In genomic region chr4:135564090-135564489, GRCh38 we compare ENCODE assay signal across 4 cellular contexts.
A peak's percentile ranks its signal among the peaks of the same experiment; 100 is the strongest.
TF ChIP-seq lines count a peak whose summit lies in the region.

No MANE protein-coding gene starts in this region.

TF ChIP-seq in A549, 52 proteins besides CTCF, POLR2A, EP300 and RAD21:
- 0 out of 2 replicates have a peak, but pooled peaks have one; percentile 36 for TF ChIP-seq NFE2L2 (conservative IDR thresholded peaks at IDR 0.05; ENCODE audit: low read length)
- no peak for TF ChIP-seq ELK1 (IDR thresholded peaks at IDR 0.05; ENCODE audit: low read depth, low read length)
- no peak for TF ChIP-seq RNF2 (IDR thresholded peaks at IDR 0.05; ENCODE audit: borderline replicate concordance, low read depth)
- peak; percentile 22 for TF ChIP-seq MAFK (IDR thresholded peaks at IDR 0.05; ENCODE audit: partially characterized antibody)
- TF ChIP-seq HES2 (IDR thresholded peaks at IDR 0.05): no peak
- TF ChIP-seq CEBPB (IDR thresholded peaks at IDR 0.05): no peak
- TF ChIP-seq HOXA7 (CRISPR knock-in tag; IDR thresholded peaks at IDR 0.05): no peak

TF ChIP-seq in GM23338, 12 proteins besides CTCF, POLR2A, EP300 and RAD21 (continues in another document):
- TF ChIP-seq POLR2AphosphoS5 (IDR thresholded peaks at IDR 0.05; ENCODE audit: low read depth) (no peak), EZH2phosphoT487 (IDR thresholded peaks at IDR 0.05; ENCODE audit: unreplicated experiment) (no peak), ZNF462 (CRISPR knock-in tag; IDR thresholded peaks at IDR 0.05) (no peak), ZNF114 (CRISPR knock-in tag; IDR thresholded peaks at IDR 0.05) (no peak), JUNB (IDR thresholded peaks at IDR 0.05; ENCODE audit: unreplicated experiment) (no peak), EZH2 (IDR thresholded peaks at IDR 0.05; ENCODE audit: low read depth, unreplicated experiment) (no peak), CREB1 (CRISPR knock-in tag; IDR thresholded peaks at IDR 0.05; ENCODE audit: low read depth) (no peak), STAT1 (IDR thresholded peaks at IDR 0.05; ENCODE audit: unreplicated experiment) (no peak), NANOG (IDR thresholded peaks at IDR 0.05; ENCODE audit: borderline replicate concordance) (no peak)

TF ChIP-seq in IMR-90, 13 proteins besides CTCF, POLR2A, EP300 and RAD21:
- TF ChIP-seq SMC3 (IDR thresholded peaks at IDR 0.05; ENCODE audit: low read depth, low read length): no peak
- TF ChIP-seq NFE2L2 (IDR thresholded peaks at IDR 0.05; ENCODE audit: low read depth, low read length): peak; percentile 71

TF ChIP-seq in H1, 55 proteins besides CTCF, POLR2A, EP300 and RAD21:
- TF ChIP-seq YY1 (IDR thresholded peaks at IDR 0.05; ENCODE audit: low read depth, low read length) (no peak), SP4 (IDR thresholded peaks at IDR 0.05; ENCODE audit: low read length) (no peak), ASH2L (IDR thresholded peaks at IDR 0.05; ENCODE audit: low read length) (no peak), RFX5 (IDR thresholded peaks at IDR 0.05; ENCODE audit: borderline replicate concordance, low read depth, low read length) (no peak), USF2 (IDR thresholded peaks at IDR 0.05; ENCODE audit: low read length) (no peak), KDM5A (IDR thresholded peaks at IDR 0.05; ENCODE audit: low read length) (no peak), CHD2 (IDR thresholded peaks at IDR 0.05; ENCODE audit: low read length) (no peak), CTBP2 (IDR thresholded peaks at IDR 0.05; ENCODE audit: borderline replicate concordance, insufficient read depth, insufficient read length, low read length) (no peak), CBX5 (IDR thresholded peaks at IDR 0.05; ENCODE audit: low read depth, low read length) (no peak), EZH2 (IDR thresholded peaks at IDR 0.05; ENCODE audit: low read depth, low read length, severe bottlenecking) (no peak), BRCA1 (IDR thresholded peaks at IDR 0.05; ENCODE audit: low read depth, low read length) (no peak), JUND (IDR thresholded peaks at IDR 0.05; ENCODE audit: low read length) (no peak), TCF12 (IDR thresholded peaks at IDR 0.05; ENCODE audit: low read depth, low read length) (no peak), CEBPB (IDR thresholded peaks at IDR 0.05; ENCODE audit: low read depth, low read length) (no peak), TAF7 (optimal IDR thresholded peaks at IDR 0.05; ENCODE audit: borderline replicate concordance, low read depth, low read length) (no peak), RNF2 (IDR thresholded peaks at IDR 0.05; ENCODE audit: borderline replicate concordance, low read depth, low read length, missing control alignments, poor library complexity, severe bottlenecking) (no peak), SIRT6 (IDR thresholded peaks at IDR 0.05; ENCODE audit: low read length) (no peak)
